In the genomic region with DNA sequence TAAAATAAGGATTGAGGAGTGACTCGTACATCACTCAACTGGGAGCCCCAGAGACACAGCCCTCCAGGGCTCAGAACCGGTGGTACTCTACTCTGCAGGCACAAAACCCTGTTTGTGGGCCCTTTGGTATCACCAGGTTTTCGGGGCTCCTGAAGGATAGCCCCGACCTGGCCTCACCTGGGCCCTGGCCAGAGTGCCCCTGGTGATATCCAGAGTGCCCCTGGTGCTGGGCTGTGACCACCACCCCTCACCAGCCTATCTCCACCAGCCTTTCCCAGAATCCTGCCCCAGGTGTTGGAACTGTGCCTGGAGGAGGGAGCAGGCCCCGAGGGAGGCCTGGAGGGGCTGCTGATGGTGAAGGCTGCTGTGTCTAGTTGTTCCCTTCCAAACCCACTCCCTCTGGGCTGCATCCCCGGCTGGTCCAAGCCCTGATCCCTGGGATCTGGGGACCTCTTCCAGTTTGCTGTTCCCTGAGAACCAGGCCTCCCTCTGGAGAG, we compare ENCODE assay signal across 1 cellular context.
A peak's percentile ranks its signal among the peaks of the same experiment; 100 is the strongest.
TF ChIP-seq lines count a peak whose summit lies in the region.

No MANE protein-coding gene starts in this region.

TF ChIP-seq in HepG2, 621 proteins besides CTCF, POLR2A, EP300 and RAD21:
- TF ChIP-seq ZIK1 (CRISPR knock-in tag; IDR thresholded peaks at IDR 0.05; ENCODE audit: borderline replicate concordance, low read depth): no peak
- 0 out of 2 replicates have a peak, but pooled peaks have one; percentile 21 for TF ChIP-seq HDAC1 (CRISPR knock-in tag; IDR thresholded peaks at IDR 0.05)
- TF ChIP-seq, protein P1, sequence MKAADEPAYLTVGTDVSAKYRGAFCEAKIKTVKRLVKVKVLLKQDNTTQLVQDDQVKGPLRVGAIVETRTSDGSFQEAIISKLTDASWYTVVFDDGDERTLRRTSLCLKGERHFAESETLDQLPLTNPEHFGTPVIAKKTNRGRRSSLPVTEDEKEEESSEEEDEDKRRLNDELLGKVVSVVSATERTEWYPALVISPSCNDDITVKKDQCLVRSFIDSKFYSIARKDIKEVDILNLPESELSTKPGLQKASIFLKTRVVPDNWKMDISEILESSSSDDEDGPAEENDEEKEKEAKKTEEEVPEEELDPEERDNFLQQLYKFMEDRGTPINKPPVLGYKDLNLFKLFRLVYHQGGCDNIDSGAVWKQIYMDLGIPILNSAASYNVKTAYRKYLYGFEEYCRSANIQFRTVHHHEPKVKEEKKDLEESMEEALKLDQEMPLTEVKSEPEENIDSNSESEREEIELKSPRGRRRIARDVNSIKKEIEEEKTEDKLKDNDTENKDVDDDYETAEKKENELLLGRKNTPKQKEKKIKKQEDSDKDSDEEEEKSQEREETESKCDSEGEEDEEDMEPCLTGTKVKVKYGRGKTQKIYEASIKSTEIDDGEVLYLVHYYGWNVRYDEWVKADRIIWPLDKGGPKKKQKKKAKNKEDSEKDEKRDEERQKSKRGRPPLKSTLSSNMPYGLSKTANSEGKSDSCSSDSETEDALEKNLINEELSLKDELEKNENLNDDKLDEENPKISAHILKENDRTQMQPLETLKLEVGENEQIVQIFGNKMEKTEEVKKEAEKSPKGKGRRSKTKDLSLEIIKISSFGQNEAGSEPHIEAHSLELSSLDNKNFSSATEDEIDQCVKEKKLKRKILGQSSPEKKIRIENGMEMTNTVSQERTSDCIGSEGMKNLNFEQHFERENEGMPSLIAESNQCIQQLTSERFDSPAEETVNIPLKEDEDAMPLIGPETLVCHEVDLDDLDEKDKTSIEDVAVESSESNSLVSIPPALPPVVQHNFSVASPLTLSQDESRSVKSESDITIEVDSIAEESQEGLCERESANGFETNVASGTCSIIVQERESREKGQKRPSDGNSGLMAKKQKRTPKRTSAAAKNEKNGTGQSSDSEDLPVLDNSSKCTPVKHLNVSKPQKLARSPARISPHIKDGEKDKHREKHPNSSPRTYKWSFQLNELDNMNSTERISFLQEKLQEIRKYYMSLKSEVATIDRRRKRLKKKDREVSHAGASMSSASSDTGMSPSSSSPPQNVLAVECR (CRISPR knock-in tag; IDR thresholded peaks at IDR 0.05; ENCODE audit: borderline replicate concordance): peak; percentile 7; the same call in 1 of the 2 replicates
- TF ChIP-seq ZFP91 (CRISPR knock-in tag; IDR thresholded peaks at IDR 0.05; ENCODE audit: borderline replicate concordance): peak; percentile 8; the same call in 1 of the 2 replicates
TF ChIP-seq in HepG2: peak in this region for 3.
